Comparison of ENCODE assay signal across 15 cellular contexts in the genomic region with DNA sequence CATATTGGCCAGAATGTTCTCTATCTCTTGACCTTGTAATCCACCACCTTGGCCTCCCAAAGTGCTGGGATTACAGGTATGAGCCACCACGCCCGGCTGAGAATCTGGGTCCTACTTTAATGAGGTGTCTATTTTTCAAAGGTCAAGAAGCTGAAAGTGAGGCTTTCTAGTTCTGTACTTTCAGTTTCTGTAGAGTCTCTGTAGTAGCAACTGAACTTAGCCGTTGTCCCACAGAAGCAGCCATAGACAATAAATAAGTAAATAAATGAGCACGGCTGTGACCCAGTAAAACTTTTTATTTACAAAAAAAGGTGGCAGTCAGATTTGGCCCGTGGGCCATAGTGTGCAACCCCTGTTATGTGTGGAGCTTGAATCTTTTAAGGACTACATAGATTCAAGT.
DNase-seq lines count a peak whose midpoint lies in the region; ATAC-seq lines count a peak whose summit lies in the region.
"Had no signal": no experiment of that assay in that cellular context is flagged by ENCODE, and none has a peak within 500 bp of the region (broad histone marks: within the 10 kb centered on the region; RNA-seq: fewer than 3 reads in every experiment).

No MANE protein-coding gene starts in this region.

- DNase-seq in activated CD4-positive, alpha-beta T cell treated with anti-CD3 and anti-CD28 coated beads for 48 hours = no peak
- no peak for DNase-seq in AG20443 (ENCODE audit: low spot score)
- no peak for DNase-seq in NCI-H1092 (lab: John Stamatoyannopoulos, UW)
- no peak for DNase-seq in glomerular visceral epithelial cell (ENCODE audit: extremely low spot score)
- DNase-seq: activated CD4-positive, alpha-beta T cell treated with anti-CD3 and anti-CD28 coated beads for 4 hours; activated naive CD4-positive, alpha-beta T cell treated with anti-CD3 and anti-CD28 coated beads for 36 hours; BE2C; NCI-H1105; NCI-H774; SK-N-SH had no signal

- ATAC-seq in GM18511 (IDR thresholded peaks at IDR 0.05; ENCODE audit: unreplicated experiment) (peak; percentile 73), GM19463 (IDR thresholded peaks at IDR 0.05; ENCODE audit: unreplicated experiment) (peak; percentile 81), HG02884 (IDR thresholded peaks at IDR 0.05; ENCODE audit: unreplicated experiment) (peak; percentile 75), HG03565 (IDR thresholded peaks at IDR 0.05; ENCODE audit: unreplicated experiment) (peak; percentile 80)
- ATAC-seq: gastroesophageal sphincter had no signal
